Comparison of ENCODE assay signal across 8 cellular contexts in genomic region chr2:54561010-54561409, GRCh38.
DNase-seq lines count a peak whose midpoint lies in the region; ATAC-seq and TF ChIP-seq lines count a peak whose summit lies in the region.

No MANE protein-coding gene starts in this region.

- no peaks in the 10 kb centered on the region for H3K27me3 ChIP-seq in CD8-positive, alpha-beta T cell (ENCODE audit: insufficient read depth, low read length)
- H3K27me3 ChIP-seq in OCI-LY1 (ENCODE audit: insufficient read depth, low read length) (no peaks in the 10 kb centered on the region), neural cell (ENCODE audit: insufficient read depth, low read depth, low read length) (no peaks in the 10 kb centered on the region)

- H3K9me3 ChIP-seq in CD8-positive, alpha-beta T cell (ENCODE audit: low read length): no peaks in the 10 kb centered on the region
- H3K9me3 ChIP-seq in OCI-LY1 (ENCODE audit: low read length) (no peaks in the 10 kb centered on the region), neural cell (ENCODE audit: low read length) (no peaks in the 10 kb centered on the region)

- H4K20me1 ChIP-seq in OCI-LY1 (ENCODE audit: insufficient read depth, low read length) (no peaks in the 10 kb centered on the region), neural cell (ENCODE audit: insufficient read depth) (no peaks in the 10 kb centered on the region)

- peak overlapping the region; percentile 81 for H3K27ac ChIP-seq in CD8-positive, alpha-beta T cell (ENCODE audit: low read depth, low read length)
- H3K27ac ChIP-seq in OCI-LY1 (ENCODE audit: low read depth, low read length, poor library complexity, severe bottlenecking): peak overlapping the region; percentile 69
- H3K27ac ChIP-seq in neural cell (ENCODE audit: low read length): no peak overlapping the region

- H3K79me2 ChIP-seq in OCI-LY1 (ENCODE audit: insufficient read depth, low read length) (peaks cover 4% of the 10 kb centered on the region; the same call in 1 of the 2 replicates), neural cell (replicated peaks; ENCODE audit: insufficient read depth, low read length) (peaks cover 26% of the 10 kb centered on the region)

- no peak for DNase-seq in CD8-positive, alpha-beta T cell
- DNase-seq in effector memory CD8-positive, alpha-beta T cell: no peak
- no peak for DNase-seq in pons (ENCODE audit: low spot score)

- no peaks in the 10 kb centered on the region for H3K9me3 Mint-ChIP-seq in CD8-positive, alpha-beta T cell
- H3K9me3 Mint-ChIP-seq in effector memory CD8-positive, alpha-beta T cell: no peaks in the 10 kb centered on the region

- TF ChIP-seq RAD21 in neural cell (conservative IDR thresholded peaks at IDR 0.05): no peak

- peaks cover 46% of the 10 kb centered on the region for H3K36me3 Mint-ChIP-seq in CD8-positive, alpha-beta T cell
- peaks cover 8% of the 10 kb centered on the region for H3K36me3 Mint-ChIP-seq in effector memory CD8-positive, alpha-beta T cell (ENCODE audit: insufficient read depth)

- TF ChIP-seq CTCF in CD8-positive, alpha-beta T cell (IDR thresholded peaks at IDR 0.05): no peak
- TF ChIP-seq CTCF in OCI-LY1 (IDR thresholded peaks at IDR 0.05; ENCODE audit: low read length) (no peak), neural cell (IDR thresholded peaks at IDR 0.05; ENCODE audit: poor library complexity, severe bottlenecking) (no peak)

- no peak overlapping the region for H2AFZ ChIP-seq in OCI-LY1 (ENCODE audit: low read length)
- no peak overlapping the region for H2AFZ ChIP-seq in neural cell (ENCODE audit: low read depth, low read length)

- CTCF ChIA-PET in CD8-positive, alpha-beta T cell (lab: Charles Lee): interaction anchor here (1.1 to 4.3 kb wide), 3 partner anchors 9 to 58 kb away, joined by 3 to 29 read pairs (median 4); no protein-coding TSS in a partner anchor

- POLR2A ChIA-PET in CD8-positive, alpha-beta T cell (lab: Charles Lee): interaction anchor here (1.0 to 5.2 kb wide), 8 partner anchors 10 to 56 kb away, joined by 3 to 91 read pairs (median 24); no protein-coding TSS in a partner anchor

- H3F3A ChIP-seq in OCI-LY1 (ENCODE audit: insufficient read depth, low read length) (peaks cover 8% of the 10 kb centered on the region; the same call in 1 of the 2 replicates), neural cell (ENCODE audit: insufficient read depth, low read length, poor library complexity, severe bottlenecking) (peaks cover 10% of the 10 kb centered on the region)

- no peaks in the 10 kb centered on the region for H3K27me3 Mint-ChIP-seq in CD8-positive, alpha-beta T cell (ENCODE audit: low read depth)
- H3K27me3 Mint-ChIP-seq in effector memory CD8-positive, alpha-beta T cell: no peaks in the 10 kb centered on the region

- H3K4me3 Mint-ChIP-seq in CD8-positive, alpha-beta T cell: peak overlapping the region; percentile 98
- H3K4me3 Mint-ChIP-seq in effector memory CD8-positive, alpha-beta T cell: peak overlapping the region; percentile 94 to 98

- peak overlapping the region; percentile 93 for H3K27ac Mint-ChIP-seq in CD8-positive, alpha-beta T cell
- H3K27ac Mint-ChIP-seq in effector memory CD8-positive, alpha-beta T cell: peak overlapping the region; percentile 90 to 95

- no peak for ATAC-seq in CD8-positive, alpha-beta T cell
- ATAC-seq in effector memory CD8-positive, alpha-beta T cell (replicated peaks): no peak
- ATAC-seq in HG03442 (IDR thresholded peaks at IDR 0.05; ENCODE audit: unreplicated experiment) (no peak), HG03039 (IDR thresholded peaks at IDR 0.05; ENCODE audit: unreplicated experiment) (no peak), HG02870 (IDR thresholded peaks at IDR 0.05; ENCODE audit: unreplicated experiment) (no peak)

- H3K4me3 ChIP-seq in CD8-positive, alpha-beta T cell (ENCODE audit: low read depth, low read length): peak overlapping the region; percentile 94
- peak overlapping the region; percentile 95 for H3K4me3 ChIP-seq in OCI-LY1 (ENCODE audit: low read depth, low read length, poor library complexity, severe bottlenecking)
- peak overlapping the region; percentile 88 for H3K4me3 ChIP-seq in neural cell (ENCODE audit: low read length)

- H3K4me2 ChIP-seq in OCI-LY1 (ENCODE audit: low read length): peak overlapping the region; percentile 96
- peak overlapping the region; percentile 76 for H3K4me2 ChIP-seq in neural cell (ENCODE audit: low read length)

- intact Hi-C loops in CD8-positive, alpha-beta T cell (cut with DNase I, micrococcal nuclease): loop anchor here (2.0 to 5.0 kb wide), 2 partner anchors 36 to 444 kb away; partner anchors contain the start of gene ACYP2 (in 1 of the 2)

- H3K4me1 ChIP-seq in CD8-positive, alpha-beta T cell (ENCODE audit: insufficient read depth, low read length): peaks cover 55% of the 10 kb centered on the region
- H3K4me1 ChIP-seq in OCI-LY1 (ENCODE audit: insufficient read depth, low read length, severe bottlenecking): peaks cover 44% of the 10 kb centered on the region

- H3K9me2 ChIP-seq in OCI-LY1 (ENCODE audit: low read depth, low read length) (no peaks in the 10 kb centered on the region), neural cell (ENCODE audit: insufficient read depth, low read length) (no peaks in the 10 kb centered on the region)

- no peak for TF ChIP-seq EP300 in neural cell (conservative IDR thresholded peaks at IDR 0.05; ENCODE audit: poor library complexity, severe bottlenecking)

- H3K4me1 Mint-ChIP-seq in CD8-positive, alpha-beta T cell (ENCODE audit: low read depth): peaks cover 65% of the 10 kb centered on the region
- peaks cover 31 to 65% of the 10 kb centered on the region in 2 donors for H3K4me1 Mint-ChIP-seq in effector memory CD8-positive, alpha-beta T cell (ENCODE audit: low read depth in 2 of 2)

- H3K9ac ChIP-seq in OCI-LY1 (ENCODE audit: low read length) (peak overlapping the region; percentile 82), neural cell (ENCODE audit: low read length) (no peak overlapping the region)

- no peaks in the 10 kb centered on the region for H3K36me3 ChIP-seq in CD8-positive, alpha-beta T cell (ENCODE audit: insufficient read depth, low read length)
- H3K36me3 ChIP-seq in OCI-LY1 (ENCODE audit: insufficient read depth, low read length) (no peaks in the 10 kb centered on the region), neural cell (ENCODE audit: insufficient read depth, low read length) (no peaks in the 10 kb centered on the region)

TF ChIP-seq in neural cell, 6 proteins besides CTCF, POLR2A, EP300 and RAD21:
- TF ChIP-seq MXI1 (conservative IDR thresholded peaks at IDR 0.05; ENCODE audit: poor library complexity, severe bottlenecking) (no peak), REST (IDR thresholded peaks at IDR 0.05; ENCODE audit: borderline replicate concordance) (no peak), EZH2 (IDR thresholded peaks at IDR 0.05; ENCODE audit: borderline replicate concordance, insufficient read depth, low read length, poor library complexity, severe bottlenecking) (no peak), SMC3 (conservative IDR thresholded peaks at IDR 0.05; ENCODE audit: poor library complexity) (no peak), POLR2AphosphoS5 (IDR thresholded peaks at IDR 0.05) (no peak), TAF1 (IDR thresholded peaks at IDR 0.05; ENCODE audit: low read depth) (no peak)
